9 cellular contexts compared by ENCODE assay signal in the genomic region with DNA sequence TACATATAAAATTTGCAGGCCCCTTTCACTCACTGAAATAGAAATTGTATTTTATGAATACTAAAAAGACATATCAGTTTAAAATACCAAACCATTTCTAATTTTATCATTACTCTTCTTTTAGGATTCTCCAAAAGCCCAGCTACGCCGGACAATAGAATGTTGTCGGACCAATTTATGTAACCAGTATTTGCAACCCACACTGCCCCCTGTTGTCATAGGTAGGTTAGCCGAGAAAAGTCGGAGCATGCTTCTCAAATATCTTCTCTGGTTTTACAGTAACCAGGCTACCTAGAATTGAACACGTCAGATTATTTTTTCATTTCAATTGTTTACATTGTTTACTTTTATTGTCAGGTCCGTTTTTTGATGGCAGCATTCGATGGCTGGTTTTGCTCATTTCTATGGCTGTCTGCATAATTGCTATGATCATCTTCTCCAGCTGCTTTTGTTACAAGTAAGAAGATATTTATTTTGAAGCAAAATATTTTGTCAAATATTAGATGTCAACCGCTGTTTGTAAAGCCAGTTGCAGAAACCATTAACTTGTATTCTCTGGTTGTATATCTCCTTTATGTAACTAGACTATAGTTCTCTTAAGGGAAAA. TPM values are rescaled to one million over a fixed set of nuclear protein-coding genes. Genes with fewer than 3 reads are reported as not detected.
DNase-seq lines count a peak whose midpoint lies in the region; ATAC-seq and TF ChIP-seq lines count a peak whose summit lies in the region.
"Had no signal": no experiment of that assay in that cellular context is flagged by ENCODE, and none has a peak within 500 bp of the region (broad histone marks: within the 10 kb centered on the region; RNA-seq: fewer than 3 reads in every experiment).

No MANE protein-coding gene starts in this region.

- no peaks in the 10 kb centered on the region for H3K9me3 Mint-ChIP-seq in CD8-positive, alpha-beta T cell

- H3K4me1 ChIP-seq in CD8-positive, alpha-beta T cell (ENCODE audit: insufficient read depth, low read length), result no peaks in the 10 kb centered on the region
- H3K4me1 ChIP-seq in osteoblast (ENCODE audit: insufficient read depth, low read length), result no peaks in the 10 kb centered on the region

- no peaks in the 10 kb centered on the region for H3K79me2 ChIP-seq in osteoblast (ENCODE audit: insufficient read depth, low read length)

- H3K27ac Mint-ChIP-seq in CD8-positive, alpha-beta T cell, result no peak overlapping the region

- H3K4me3 Mint-ChIP-seq in CD8-positive, alpha-beta T cell, result no peak overlapping the region

- ATAC-seq in CD8-positive, alpha-beta T cell, result no peak
- no peak for ATAC-seq in GM19452 (IDR thresholded peaks at IDR 0.05; ENCODE audit: unreplicated experiment)
- ATAC-seq in HG03196 (IDR thresholded peaks at IDR 0.05; ENCODE audit: unreplicated experiment), result no peak

- H3K9me3 ChIP-seq in CD8-positive, alpha-beta T cell (ENCODE audit: low read length), result no peaks in the 10 kb centered on the region
- no peaks in the 10 kb centered on the region for H3K9me3 ChIP-seq in osteoblast (ENCODE audit: low read depth, low read length)

- TF ChIP-seq CTCF in CD8-positive, alpha-beta T cell (IDR thresholded peaks at IDR 0.05), result peak; percentile 62
- TF ChIP-seq CTCF in osteoblast (IDR thresholded peaks at IDR 0.05; ENCODE audit: extremely low read depth, low read depth, low read length), result peak; percentile 82

- CTCF ChIA-PET in CD8-positive, alpha-beta T cell (lab: Charles Lee), result interaction anchor here (0.8 to 4.9 kb wide), 12 partner anchors 14 to 1680 kb away, joined by 3 to 49 read pairs (median 4); no protein-coding TSS in a partner anchor

- no peaks in the 10 kb centered on the region for H3K27me3 Mint-ChIP-seq in CD8-positive, alpha-beta T cell (ENCODE audit: low read depth)

- H2AFZ ChIP-seq in osteoblast (ENCODE audit: low read length), result no peak overlapping the region

- H3K36me3 Mint-ChIP-seq in CD8-positive, alpha-beta T cell, result peaks cover 11% of the 10 kb centered on the region

- no peak overlapping the region for H3K27ac ChIP-seq in CD8-positive, alpha-beta T cell (ENCODE audit: low read depth, low read length)
- no peak overlapping the region for H3K27ac ChIP-seq in osteoblast (ENCODE audit: low read depth, low read length)
- H3K27ac ChIP-seq: SK-N-MC had no signal

- intact Hi-C loops in CD8-positive, alpha-beta T cell (cut with DNase I, micrococcal nuclease), result loop anchor here (1.0 kb wide), 3 partner anchors 188 to 211 kb away; no protein-coding TSS in a partner anchor

- H3K36me3 ChIP-seq in CD8-positive, alpha-beta T cell (ENCODE audit: insufficient read depth, low read length), result no peaks in the 10 kb centered on the region
- H3K36me3 ChIP-seq in osteoblast (ENCODE audit: insufficient read depth, low read length), result peaks cover 22% of the 10 kb centered on the region

- H3K4me1 Mint-ChIP-seq in CD8-positive, alpha-beta T cell (ENCODE audit: low read depth), result peaks cover 2% of the 10 kb centered on the region

- no peaks in the 10 kb centered on the region for H3K27me3 ChIP-seq in CD8-positive, alpha-beta T cell (ENCODE audit: insufficient read depth, low read length)
- H3K27me3 ChIP-seq in osteoblast (ENCODE audit: insufficient read depth, low read length), result no peaks in the 10 kb centered on the region

- H3K4me3 ChIP-seq in CD8-positive, alpha-beta T cell (ENCODE audit: low read depth, low read length), result no peak overlapping the region
- no peak overlapping the region for H3K4me3 ChIP-seq in osteoblast (ENCODE audit: insufficient read depth, low read length)
- H3K4me3 ChIP-seq: SK-N-MC had no signal

- H3K4me2 ChIP-seq in osteoblast (ENCODE audit: insufficient read depth, low read length), result no peak overlapping the region

- DNase-seq in CD8-positive, alpha-beta T cell, result peak in 4 of 7 experiments; percentile 4 to 41 (median 24)
- DNase-seq in H4 (ENCODE audit: low spot score) (peak; percentile 43), NCI-H748 (lab: John Stamatoyannopoulos, UW; ENCODE audit: unreplicated experiment) (peak; percentile 38), globus pallidus (ENCODE audit: low spot score) (peak; percentile 79), osteoblast (ENCODE audit: insufficient read length, low spot score, missing footprints) (no peak)
- peak; percentile 14 for DNase-seq in activated gamma-delta T cell treated with anti-CD3 and anti-CD28 coated beads, Interleukin-2, amount 50 U/mL, for 16 hours (ENCODE audit: low read depth)

- H4K20me1 ChIP-seq in osteoblast (ENCODE audit: insufficient read depth, low read length), result no peaks in the 10 kb centered on the region

- POLR2A ChIA-PET in CD8-positive, alpha-beta T cell (lab: Charles Lee), result no interaction called here

RNA-seq across cellular contexts. Expression of a gene that starts 57.6 kb away (rescaled TPM):
- 1 to 10 TPM in 1 of 2 experiments, not detected in 1; 1.4 TPM for total RNA-seq in CD8-positive, alpha-beta T cell
- 0.12 and 1.8 TPM in 2 replicates for total RNA-seq in H4 (2014; rRNA removed; shearing (Covaris generic))
- 1.1 and 3.5 TPM in 2 replicates for total RNA-seq in osteoblast

RNA-seq across cellular contexts. Expression of a gene that starts 58.6 kb away (rescaled TPM):
- not detected for total RNA-seq in CD8-positive, alpha-beta T cell
- 1.7 and 2.2 TPM in 2 replicates for total RNA-seq in H4 (2014; rRNA removed; shearing (Covaris generic))
- total RNA-seq in osteoblast, result 0.36 and 2.4 TPM in 2 replicates
